In genomic region chr10:75904499-75905283, GRCh38 we compare ENCODE assay signal across 1 cellular context.
TF ChIP-seq lines count a peak whose summit lies in the region.

No MANE protein-coding gene starts in this region.

TF ChIP-seq in K562, 482 proteins besides CTCF, POLR2A, EP300 and RAD21 (continued from another document and continues in another):
- TF ChIP-seq ZNF655 (CRISPR knock-in tag; IDR thresholded peaks at IDR 0.05) (no peak), FOXJ2 (tag; IDR thresholded peaks at IDR 0.05) (peak; percentile 98), GATAD2B (IDR thresholded peaks at IDR 0.05; ENCODE audit: borderline replicate concordance) (no peak), POLR2H (tag; IDR thresholded peaks at IDR 0.05; ENCODE audit: low read depth) (no peak), YY1 (IDR thresholded peaks at IDR 0.05; ENCODE audit: borderline replicate concordance in 1 of 3, control insufficient read depth in 1 of 3, extremely low read depth in 1 of 3, insufficient read depth in 3 of 3, insufficient read length in 1 of 3, insufficient replicate concordance in 2 of 3, low read depth in 1 of 3, low read length in 2 of 3) (no peak), GTF2E2 (tag; IDR thresholded peaks at IDR 0.05) (no peak), CBFA2T3 (IDR thresholded peaks at IDR 0.05) (no peak), ZC3H11A (IDR thresholded peaks at IDR 0.05; ENCODE audit: low read depth, low read length) (no peak), PPARD (CRISPR knock-in tag; IDR thresholded peaks at IDR 0.05) (no peak), VEZF1 (CRISPR knock-in tag; IDR thresholded peaks at IDR 0.05) (peak; percentile 91), ZNF695 (CRISPR knock-in tag; IDR thresholded peaks at IDR 0.05) (no peak), RCOR1 (IDR thresholded peaks at IDR 0.05; ENCODE audit: borderline replicate concordance in 1 of 2, low read depth in 2 of 2, low read length in 2 of 2) (no peak), HMG20A (CRISPR knock-in tag; conservative IDR thresholded peaks at IDR 0.05) (0 out of 2 replicates have a peak, but pooled peaks have one; percentile 15), RFX5 (IDR thresholded peaks at IDR 0.05; ENCODE audit: low read depth, low read length) (no peak), POLR3G (IDR thresholded peaks at IDR 0.05; ENCODE audit: extremely low read depth, insufficient read length, insufficient replicate concordance) (no peak), SREBF1 (IDR thresholded peaks at IDR 0.05; ENCODE audit: borderline replicate concordance, low read depth, low read length) (no peak), HMG20B (CRISPR knock-in tag; IDR thresholded peaks at IDR 0.05) (no peak), CBFA2T2 (conservative IDR thresholded peaks at IDR 0.05) (no peak), NUFIP1 (IDR thresholded peaks at IDR 0.05; ENCODE audit: partially characterized antibody) (no peak), MAFK (IDR thresholded peaks at IDR 0.05; ENCODE audit: low read length) (no peak), CEBPB (tag; IDR thresholded peaks at IDR 0.05) (no peak), ZNF354B (CRISPR knock-in tag; IDR thresholded peaks at IDR 0.05) (no peak), MEIS2 (IDR thresholded peaks at IDR 0.05; ENCODE audit: partially characterized antibody) (peak; percentile 27), ZMIZ1 (IDR thresholded peaks at IDR 0.05; ENCODE audit: low read depth in 2 of 2, low read length in 2 of 2) (no peak), ZNF232 (CRISPR knock-in tag; IDR thresholded peaks at IDR 0.05) (no peak), ZNF143 (CRISPR knock-in tag; IDR thresholded peaks at IDR 0.05) (no peak), ZNF280A (IDR thresholded peaks at IDR 0.05; ENCODE audit: low read depth, partially characterized antibody) (no peak), MTA2 (IDR thresholded peaks at IDR 0.05; ENCODE audit: low read depth) (no peak), ADNP (tag; IDR thresholded peaks at IDR 0.05) (no peak), ETV5 (CRISPR knock-in tag; IDR thresholded peaks at IDR 0.05; ENCODE audit: low read depth) (no peak), NR2C1 (IDR thresholded peaks at IDR 0.05) (no peak), NR2C1 (tag; IDR thresholded peaks at IDR 0.05) (no peak), MXI1 (IDR thresholded peaks at IDR 0.05; ENCODE audit: low read depth, low read length) (no peak), ERF (CRISPR knock-in tag; IDR thresholded peaks at IDR 0.05) (no peak), FOXM1 (IDR thresholded peaks at IDR 0.05; ENCODE audit: low read depth) (no peak), FOXM1 (CRISPR knock-in tag; IDR thresholded peaks at IDR 0.05; ENCODE audit: low read depth) (no peak), TCFL5 (CRISPR knock-in tag; conservative IDR thresholded peaks at IDR 0.05) (0 out of 2 replicates have a peak, but pooled peaks have one; percentile 14), ZNF764 (CRISPR knock-in tag; IDR thresholded peaks at IDR 0.05; ENCODE audit: low read depth) (no peak), PREB (CRISPR knock-in tag; IDR thresholded peaks at IDR 0.05) (no peak), MTA3 (IDR thresholded peaks at IDR 0.05; ENCODE audit: borderline replicate concordance) (no peak), IRF2 (CRISPR knock-in tag; IDR thresholded peaks at IDR 0.05) (no peak), GMEB1 (CRISPR knock-in tag; IDR thresholded peaks at IDR 0.05) (no peak), ELK1 (CRISPR knock-in tag; IDR thresholded peaks at IDR 0.05) (no peak), NCOA1 (IDR thresholded peaks at IDR 0.05; ENCODE audit: low read depth) (no peak), ARID4B (CRISPR knock-in tag; IDR thresholded peaks at IDR 0.05) (no peak), ZBTB26 (CRISPR knock-in tag; IDR thresholded peaks at IDR 0.05) (0 out of 2 replicates have a peak, but pooled peaks have one; percentile 48), NR1H2 (CRISPR knock-in tag; IDR thresholded peaks at IDR 0.05) (no peak), HDGF (IDR thresholded peaks at IDR 0.05) (no peak), ZNF23 (CRISPR knock-in tag; IDR thresholded peaks at IDR 0.05) (no peak)
